In genomic region chr15:60208708-60209107, GRCh38 we compare ENCODE assay signal across 18 cellular contexts.
A peak's percentile ranks its signal among the peaks of the same experiment; 100 is the strongest.
DNase-seq lines count a peak whose midpoint lies in the region; ATAC-seq, FAIRE-seq and TF ChIP-seq lines count a peak whose summit lies in the region.
"Had no signal": no experiment of that assay in that cellular context is flagged by ENCODE, and none has a peak within 500 bp of the region (broad histone marks: within the 10 kb centered on the region; RNA-seq: fewer than 3 reads in every experiment).

No MANE protein-coding gene starts in this region.

- ATAC-seq in GM18870 (IDR thresholded peaks at IDR 0.05; ENCODE audit: unreplicated experiment), result no peak

- FAIRE-seq in bronchial epithelial cell (lab: Jason Lieb, UNC), result no peak
- FAIRE-seq: D721Med, kidney had no signal

- no peak for TF ChIP-seq CTCF in bronchial epithelial cell (IDR thresholded peaks at IDR 0.05; ENCODE audit: insufficient read depth, low read length, severe bottlenecking)

- H3K4me3 ChIP-seq in bronchial epithelial cell (ENCODE audit: low read depth, low read length), result no peak overlapping the region
- H3K4me3 ChIP-seq: neural progenitor cell, spleen had no signal

- no peaks in the 10 kb centered on the region for H3K36me3 ChIP-seq in bronchial epithelial cell (ENCODE audit: control insufficient read depth, insufficient read depth, low read length)
- H3K36me3 ChIP-seq: neural progenitor cell, spleen had no signal

- peak; percentile 39 for DNase-seq in Daoy (ENCODE audit: low read depth)
- DNase-seq in NCI-H1105 (lab: John Stamatoyannopoulos, UW), result peak; percentile 61
- DNase-seq in bronchial epithelial cell (ENCODE audit: low read depth), result peak; percentile 24
- peak; percentile 38 for DNase-seq in myocyte (ENCODE audit: low read depth)
- DNase-seq in HCEC 1CT, result no peak
- no peak for DNase-seq in T-helper 9 cell
- DNase-seq: activated CD4-positive, alpha-beta T cell treated with anti-CD3 and anti-CD28 coated beads, Interleukin-2, amount 10 ng/mL, durations not matched to agents 24 days and 14 days; activated CD8-positive, alpha-beta memory T cell treated with anti-CD3 and anti-CD28 coated beads, Interleukin-2, amount 50 U/mL, for 4 hours; activated effector memory CD4-positive, alpha-beta T cell treated with anti-CD3 and anti-CD28 coated beads, Interleukin-2, amount 50 U/mL, for 16 hours; endodermal cell; kidney; NCI-H187; spleen; stimulated activated CD8-positive, alpha-beta memory T cell treated with anti-CD3 and anti-CD28 coated beads, Interleukin-4, amount 100 ng/mL, for 48 hours; SW 1271 had no signal

- H3K27me3 ChIP-seq in bronchial epithelial cell (ENCODE audit: control insufficient read depth, insufficient read depth, low read length), result peaks cover 9% of the 10 kb centered on the region
- H3K27me3 ChIP-seq: neural progenitor cell had no signal

Comparison
In these comparisons a context has a peak if more than half of its experiments do, and no peak if none do; other contexts are left out.
1. DNase-seq: peak in Daoy (single experiment), NCI-H1105 (single experiment), bronchial epithelial cell (single experiment) and myocyte (single experiment); none in HCEC 1CT (single experiment) and T-helper 9 cell (single experiment).